ENCODE assay signal across 19 cellular contexts in genomic region chr5:68269820-68270219, GRCh38. TPM values are rescaled to one million over a fixed set of nuclear protein-coding genes. Genes with fewer than 3 reads are reported as not detected.
DNase-seq lines count a peak whose midpoint lies in the region; ATAC-seq, FAIRE-seq and TF ChIP-seq lines count a peak whose summit lies in the region.
"Had no signal": no experiment of that assay in that cellular context is flagged by ENCODE, and none has a peak within 500 bp of the region (broad histone marks: within the 10 kb centered on the region; RNA-seq: fewer than 3 reads in every experiment).

No MANE protein-coding gene starts in this region.

- H3K4me1 Mint-ChIP-seq in activated T-cell treated with anti-CD3 and anti-CD28 coated beads, Interleukin-2, amount 50 U/mL, for 24 hours (ENCODE audit: low read depth), result peaks cover 92% of the 10 kb centered on the region
- H3K4me1 Mint-ChIP-seq in Calu3 (ENCODE audit: low read depth, unreplicated experiment), result peaks cover 74% of the 10 kb centered on the region
- peaks cover 85% of the 10 kb centered on the region for H3K4me1 Mint-ChIP-seq in activated naive CD8-positive, alpha-beta T cell treated with anti-CD3 and anti-CD28 coated beads, Interleukin-2, amount 50 U/mL, for 24 hours
- H3K4me1 Mint-ChIP-seq in natural killer cell treated with Interleukin-12 subunit alpha and Interleukin-12 subunit beta and Interleukin-15 and Interleukin-18, amount 100 ng/mL, for 72 hours (ENCODE audit: low read depth in 2 of 2), result peaks cover 73 to 89% of the 10 kb centered on the region in 2 donors

- no peak for TF ChIP-seq POLR2A in H54 (IDR thresholded peaks at IDR 0.05; ENCODE audit: low read depth, low read length)

- no peak for FAIRE-seq in H54 (lab: Jason Lieb, UNC)

- ATAC-seq in activated naive CD8-positive, alpha-beta T cell treated with anti-CD3 and anti-CD28 coated beads, Interleukin-2, amount 50 U/mL, for 24 hours, result peak; percentile 41
- peak; percentile 44 to 50 for ATAC-seq in natural killer cell treated with Interleukin-12 subunit alpha and Interleukin-12 subunit beta and Interleukin-15 and Interleukin-18, amount 100 ng/mL, for 72 hours
- ATAC-seq: body of pancreas, foreskin keratinocyte, HCT116, left colon, WTC11 had no signal

- H3K4me3 Mint-ChIP-seq in activated T-cell treated with anti-CD3 and anti-CD28 coated beads, Interleukin-2, amount 50 U/mL, for 24 hours, result peak overlapping the region; percentile 15
- H3K4me3 Mint-ChIP-seq in Calu3 (ENCODE audit: low read depth, unreplicated experiment), result no peak overlapping the region
- H3K4me3 Mint-ChIP-seq in activated naive CD8-positive, alpha-beta T cell treated with anti-CD3 and anti-CD28 coated beads, Interleukin-2, amount 50 U/mL, for 24 hours, result no peak overlapping the region
- peak overlapping the region; percentile 50 for H3K4me3 Mint-ChIP-seq in natural killer cell treated with Interleukin-12 subunit alpha and Interleukin-12 subunit beta and Interleukin-15 and Interleukin-18, amount 100 ng/mL, for 72 hours
- H3K4me3 Mint-ChIP-seq: WTC11 had no signal

- intact Hi-C loops in Calu3 (cut with micrococcal nuclease; ENCODE audit: unreplicated experiment), result loop anchor here (5.0 to 10.0 kb wide), 5 partner anchors 53 to 1105 kb away; partner anchors contain the start of gene PIK3R1

- no peak for TF ChIP-seq CTCF in Calu3 (IDR thresholded peaks at IDR 0.05; ENCODE audit: unreplicated experiment)

- no TSS peak for BruUV-seq in Calu3 (replicated peaks; lab: Mats Ljungman, UMichigan)

- CTCF ChIA-PET in Calu3 (lab: Charles Lee), result interaction anchor here (0.5 to 0.6 kb wide), 2 partner anchors 180 to 345 kb away, joined by 3 to 7 read pairs; no protein-coding TSS in a partner anchor

- no peaks in the 10 kb centered on the region for H3K27me3 Mint-ChIP-seq in activated T-cell treated with anti-CD3 and anti-CD28 coated beads, Interleukin-2, amount 50 U/mL, for 24 hours
- H3K27me3 Mint-ChIP-seq in Calu3 (ENCODE audit: unreplicated experiment), result no peaks in the 10 kb centered on the region
- H3K27me3 Mint-ChIP-seq in activated naive CD8-positive, alpha-beta T cell treated with anti-CD3 and anti-CD28 coated beads, Interleukin-2, amount 50 U/mL, for 24 hours, result no peaks in the 10 kb centered on the region
- H3K27me3 Mint-ChIP-seq in natural killer cell treated with Interleukin-12 subunit alpha and Interleukin-12 subunit beta and Interleukin-15 and Interleukin-18, amount 100 ng/mL, for 72 hours, result no peaks in the 10 kb centered on the region

- DNase-seq in activated T-cell treated with anti-CD3 and anti-CD28 coated beads, Interleukin-2, amount 50 U/mL, for 24 hours, result no peak
- DNase-seq in activated T-cell treated with anti-CD3 and anti-CD28 coated beads, Interleukin-2, amount 50 U/mL, for 48 hours, result no peak
- DNase-seq in Calu3 (no peak), GM19240 (ENCODE audit: insufficient read length, low spot score) (no peak), AML-193 (lab: John Stamatoyannopoulos, UW) (no peak), H54 (ENCODE audit: insufficient read length, low spot score) (no peak)
- DNase-seq in activated naive CD8-positive, alpha-beta T cell treated with anti-CD3 and anti-CD28 coated beads, Interleukin-2, amount 50 U/mL, for 24 hours, result no peak
- DNase-seq in natural killer cell treated with Interleukin-12 subunit alpha and Interleukin-12 subunit beta and Interleukin-15 and Interleukin-18, amount 100 ng/mL, for 72 hours (ENCODE audit: low spot score), result no peak
- DNase-seq: activated gamma-delta T cell, body of pancreas, foreskin keratinocyte, left colon, NCI-H2029 treated with DMSO at 0.1 percent for 48 hours, NCI-H510A, occipital lobe, Right ventricle myocardium superior, upper lobe of left lung had no signal

- H3K27ac Mint-ChIP-seq in activated T-cell treated with anti-CD3 and anti-CD28 coated beads, Interleukin-2, amount 50 U/mL, for 24 hours, result peak overlapping the region; percentile 87
- peak overlapping the region; percentile 56 for H3K27ac Mint-ChIP-seq in Calu3 (ENCODE audit: unreplicated experiment)
- no peak overlapping the region for H3K27ac Mint-ChIP-seq in activated naive CD8-positive, alpha-beta T cell treated with anti-CD3 and anti-CD28 coated beads, Interleukin-2, amount 50 U/mL, for 24 hours
- H3K27ac Mint-ChIP-seq in natural killer cell treated with Interleukin-12 subunit alpha and Interleukin-12 subunit beta and Interleukin-15 and Interleukin-18, amount 100 ng/mL, for 72 hours, result peak overlapping the region; percentile 82 to 89
- H3K27ac Mint-ChIP-seq: WTC11 had no signal

- H3K9me3 Mint-ChIP-seq in activated T-cell treated with anti-CD3 and anti-CD28 coated beads, Interleukin-2, amount 50 U/mL, for 24 hours, result no peaks in the 10 kb centered on the region
- H3K9me3 Mint-ChIP-seq in Calu3 (ENCODE audit: low read depth, unreplicated experiment), result no peaks in the 10 kb centered on the region
- H3K9me3 Mint-ChIP-seq in activated naive CD8-positive, alpha-beta T cell treated with anti-CD3 and anti-CD28 coated beads, Interleukin-2, amount 50 U/mL, for 24 hours, result no peaks in the 10 kb centered on the region
- no peaks in the 10 kb centered on the region for H3K9me3 Mint-ChIP-seq in natural killer cell treated with Interleukin-12 subunit alpha and Interleukin-12 subunit beta and Interleukin-15 and Interleukin-18, amount 100 ng/mL, for 72 hours

- peaks cover 12% of the 10 kb centered on the region for H3K36me3 Mint-ChIP-seq in activated T-cell treated with anti-CD3 and anti-CD28 coated beads, Interleukin-2, amount 50 U/mL, for 24 hours (ENCODE audit: low read depth)
- peaks cover 23% of the 10 kb centered on the region for H3K36me3 Mint-ChIP-seq in Calu3 (ENCODE audit: insufficient read depth, unreplicated experiment)
- peaks cover 9% of the 10 kb centered on the region for H3K36me3 Mint-ChIP-seq in activated naive CD8-positive, alpha-beta T cell treated with anti-CD3 and anti-CD28 coated beads, Interleukin-2, amount 50 U/mL, for 24 hours (ENCODE audit: low read depth)
- peaks cover 7% of the 10 kb centered on the region for H3K36me3 Mint-ChIP-seq in natural killer cell treated with Interleukin-12 subunit alpha and Interleukin-12 subunit beta and Interleukin-15 and Interleukin-18, amount 100 ng/mL, for 72 hours
- H3K36me3 Mint-ChIP-seq: WTC11 had no signal

RNA-seq across cellular contexts. Expression of gene PIK3R1, which starts 54.3 kb away (rescaled TPM):
- 74.8 and 81.5 TPM in 2 replicates for total RNA-seq in Calu3 (2022)
- 100 to 1,000 TPM; 141 to 195 TPM for total RNA-seq in natural killer cell treated with Interleukin-12 subunit alpha and Interleukin-12 subunit beta and Interleukin-15 and Interleukin-18, amount 100 ng/mL, for 72 hours

Comparison
In these comparisons a context has a peak if more than half of its experiments do, and no peak if none do; other contexts are left out.
1. H3K4me3 Mint-ChIP-seq: peak in activated T-cell treated with anti-CD3 and anti-CD28 coated beads, Interleukin-2, amount 50 U/mL, for 24 hours (single experiment) and natural killer cell treated with Interleukin-12 subunit alpha and Interleukin-12 subunit beta and Interleukin-15 and Interleukin-18, amount 100 ng/mL, for 72 hours (single experiment); none in Calu3 (single experiment) and activated naive CD8-positive, alpha-beta T cell treated with anti-CD3 and anti-CD28 coated beads, Interleukin-2, amount 50 U/mL, for 24 hours (single experiment).